1 cellular context compared by ENCODE assay signal in the genomic region with DNA sequence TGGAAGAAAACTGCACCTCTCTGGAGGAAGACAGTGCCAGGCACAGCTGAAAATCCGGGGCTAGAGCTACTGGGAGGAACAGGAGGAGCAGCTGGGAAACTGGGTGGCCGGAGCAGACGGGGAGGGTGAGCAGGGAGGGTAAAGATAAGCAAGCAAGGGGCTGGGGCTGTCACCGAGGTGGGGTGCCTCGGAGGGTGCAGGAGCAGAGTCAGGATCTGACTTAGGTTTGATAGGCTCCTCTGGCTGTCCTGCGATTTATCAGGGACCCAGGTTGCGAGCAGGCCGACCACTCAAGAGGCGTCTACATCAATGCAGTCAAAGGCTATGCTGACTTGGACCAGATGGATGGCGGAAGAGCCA.
TF ChIP-seq lines count a peak whose summit lies in the region.

No MANE protein-coding gene starts in this region.

TF ChIP-seq in GM23338, 12 proteins besides CTCF, POLR2A, EP300 and RAD21 (continued from another document):
- TF ChIP-seq, protein P1, sequence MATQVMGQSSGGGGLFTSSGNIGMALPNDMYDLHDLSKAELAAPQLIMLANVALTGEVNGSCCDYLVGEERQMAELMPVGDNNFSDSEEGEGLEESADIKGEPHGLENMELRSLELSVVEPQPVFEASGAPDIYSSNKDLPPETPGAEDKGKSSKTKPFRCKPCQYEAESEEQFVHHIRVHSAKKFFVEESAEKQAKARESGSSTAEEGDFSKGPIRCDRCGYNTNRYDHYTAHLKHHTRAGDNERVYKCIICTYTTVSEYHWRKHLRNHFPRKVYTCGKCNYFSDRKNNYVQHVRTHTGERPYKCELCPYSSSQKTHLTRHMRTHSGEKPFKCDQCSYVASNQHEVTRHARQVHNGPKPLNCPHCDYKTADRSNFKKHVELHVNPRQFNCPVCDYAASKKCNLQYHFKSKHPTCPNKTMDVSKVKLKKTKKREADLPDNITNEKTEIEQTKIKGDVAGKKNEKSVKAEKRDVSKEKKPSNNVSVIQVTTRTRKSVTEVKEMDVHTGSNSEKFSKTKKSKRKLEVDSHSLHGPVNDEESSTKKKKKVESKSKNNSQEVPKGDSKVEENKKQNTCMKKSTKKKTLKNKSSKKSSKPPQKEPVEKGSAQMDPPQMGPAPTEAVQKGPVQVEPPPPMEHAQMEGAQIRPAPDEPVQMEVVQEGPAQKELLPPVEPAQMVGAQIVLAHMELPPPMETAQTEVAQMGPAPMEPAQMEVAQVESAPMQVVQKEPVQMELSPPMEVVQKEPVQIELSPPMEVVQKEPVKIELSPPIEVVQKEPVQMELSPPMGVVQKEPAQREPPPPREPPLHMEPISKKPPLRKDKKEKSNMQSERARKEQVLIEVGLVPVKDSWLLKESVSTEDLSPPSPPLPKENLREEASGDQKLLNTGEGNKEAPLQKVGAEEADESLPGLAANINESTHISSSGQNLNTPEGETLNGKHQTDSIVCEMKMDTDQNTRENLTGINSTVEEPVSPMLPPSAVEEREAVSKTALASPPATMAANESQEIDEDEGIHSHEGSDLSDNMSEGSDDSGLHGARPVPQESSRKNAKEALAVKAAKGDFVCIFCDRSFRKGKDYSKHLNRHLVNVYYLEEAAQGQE (IDR thresholded peaks at IDR 0.05; ENCODE audit: unreplicated experiment), result no peak
- no peak for TF ChIP-seq POLR2AphosphoS5 (IDR thresholded peaks at IDR 0.05; ENCODE audit: low read depth)
